18 cellular contexts compared by ENCODE assay signal in the genomic region with DNA sequence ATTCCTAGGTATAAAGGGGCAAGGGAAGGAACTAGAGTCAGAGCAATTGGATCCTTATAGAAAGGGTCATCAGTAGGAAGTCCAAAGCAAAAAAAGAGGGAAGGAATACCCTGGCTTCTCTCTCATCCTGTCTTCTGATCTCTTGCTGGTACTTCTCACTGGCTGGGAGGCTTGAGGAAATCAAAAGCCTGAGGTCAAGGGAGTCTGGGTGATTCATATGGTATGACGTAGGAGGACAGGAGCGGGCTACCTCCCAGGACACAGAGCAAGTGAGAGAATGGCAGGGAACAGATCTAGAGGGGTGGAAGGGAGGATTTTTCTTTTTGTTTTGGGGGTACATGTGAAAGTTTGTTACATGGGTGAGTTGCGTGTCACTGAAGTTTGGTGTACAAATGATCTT.
"Had no signal": no experiment of that assay in that cellular context is flagged by ENCODE, and none has a peak within 500 bp of the region (broad histone marks: within the 10 kb centered on the region; RNA-seq: fewer than 3 reads in every experiment).

No MANE protein-coding gene starts in this region.

- H3K9me3 Mint-ChIP-seq: activated CD4-positive, alpha-beta T cell treated with anti-CD3 and anti-CD28 coated beads, Interleukin-2, amount 10 ng/mL, durations not matched to agents 24 days and 14 days; activated CD8-positive, alpha-beta T cell treated with anti-CD3 and anti-CD28 coated beads for 36 hours; activated naive CD8-positive, alpha-beta T cell treated with anti-CD3 and anti-CD28 coated beads for 36 hours; dendritic cell treated with granulocyte-macrophage colony-stimulating factor and Interleukin-4, amounts not matched to agents 40 ng/mL and 50 ng/mL, for 4 days; natural killer cell; stimulated activated effector memory CD8-positive, alpha-beta T cell treated with anti-CD3 and anti-CD28 coated beads, Interleukin-12 subunit alpha, Interleukin-12 subunit beta, amount 100 ng/mL, for 72 hours had no signal

- H3K36me3 ChIP-seq: pancreas, sigmoid colon, upper lobe of left lung had no signal

- H3K27ac Mint-ChIP-seq: activated CD4-positive, alpha-beta T cell treated with anti-CD3 and anti-CD28 coated beads, Interleukin-2, amount 10 ng/mL, durations not matched to agents 24 days and 14 days; activated CD8-positive, alpha-beta T cell treated with anti-CD3 and anti-CD28 coated beads for 36 hours; activated naive CD8-positive, alpha-beta T cell treated with anti-CD3 and anti-CD28 coated beads for 36 hours; activated T-helper 17 cell treated with anti-CD3 and anti-CD28 coated beads, Interleukin-2, amount 50 U/mL, for 72 hours; dendritic cell treated with granulocyte-macrophage colony-stimulating factor and Interleukin-4, amounts not matched to agents 40 ng/mL and 50 ng/mL, for 4 days; natural killer cell; stimulated activated effector memory CD8-positive, alpha-beta T cell treated with anti-CD3 and anti-CD28 coated beads, Interleukin-12 subunit alpha, Interleukin-12 subunit beta, amount 100 ng/mL, for 72 hours had no signal

- H3K27ac ChIP-seq: pancreas, sigmoid colon, testis, upper lobe of left lung had no signal

- H3K36me3 Mint-ChIP-seq: activated naive CD8-positive, alpha-beta T cell treated with anti-CD3 and anti-CD28 coated beads for 36 hours; natural killer cell; stimulated activated effector memory CD8-positive, alpha-beta T cell treated with anti-CD3 and anti-CD28 coated beads, Interleukin-12 subunit alpha, Interleukin-12 subunit beta, amount 100 ng/mL, for 72 hours had no signal

- H3K4me1 Mint-ChIP-seq: activated CD4-positive, alpha-beta T cell treated with anti-CD3 and anti-CD28 coated beads, Interleukin-2, amount 10 ng/mL, durations not matched to agents 24 days and 14 days; activated naive CD8-positive, alpha-beta T cell treated with anti-CD3 and anti-CD28 coated beads for 36 hours; natural killer cell; stimulated activated effector memory CD8-positive, alpha-beta T cell treated with anti-CD3 and anti-CD28 coated beads, Interleukin-12 subunit alpha, Interleukin-12 subunit beta, amount 100 ng/mL, for 72 hours had no signal

- DNase-seq: activated CD4-positive, alpha-beta T cell treated with anti-CD3 and anti-CD28 coated beads, Interleukin-2, amount 10 ng/mL, durations not matched to agents 24 days and 14 days; activated CD4-positive, CD25-positive, alpha-beta regulatory T cell; activated CD8-positive, alpha-beta T cell treated with anti-CD3 and anti-CD28 coated beads for 36 hours; activated naive CD4-positive, alpha-beta T cell; activated naive CD8-positive, alpha-beta T cell treated with anti-CD3 and anti-CD28 coated beads for 36 hours; activated T-cell treated with anti-CD3 and anti-CD28 coated beads, Interleukin-2, amount 50 U/mL, for 1 hour; effector CD8-positive, alpha-beta T cell; head of caudate nucleus; mesendoderm; natural killer cell; pancreas; sigmoid colon; stimulated activated CD4-positive, alpha-beta T cell treated with anti-CD3 and anti-CD28 coated beads, Interleukin-4, amount 100 ng/mL, for 24 hours; testis; upper lobe of left lung had no signal

- H3K27me3 Mint-ChIP-seq: dendritic cell treated with granulocyte-macrophage colony-stimulating factor and Interleukin-4, amounts not matched to agents 40 ng/mL and 50 ng/mL, for 4 days had no signal

- H3K27me3 ChIP-seq: pancreas, sigmoid colon, testis, upper lobe of left lung had no signal

- ATAC-seq: activated CD8-positive, alpha-beta T cell treated with anti-CD3 and anti-CD28 coated beads for 36 hours; activated T-helper 17 cell treated with anti-CD3 and anti-CD28 coated beads, Interleukin-2, amount 50 U/mL, for 72 hours; natural killer cell; pancreas; stimulated activated effector memory CD8-positive, alpha-beta T cell treated with anti-CD3 and anti-CD28 coated beads, Interleukin-12 subunit alpha, Interleukin-12 subunit beta, amount 100 ng/mL, for 72 hours had no signal

- H3K4me3 Mint-ChIP-seq: activated CD4-positive, alpha-beta T cell treated with anti-CD3 and anti-CD28 coated beads, Interleukin-2, amount 10 ng/mL, durations not matched to agents 24 days and 14 days; activated CD8-positive, alpha-beta T cell treated with anti-CD3 and anti-CD28 coated beads for 36 hours; activated naive CD8-positive, alpha-beta T cell treated with anti-CD3 and anti-CD28 coated beads for 36 hours; activated T-helper 17 cell treated with anti-CD3 and anti-CD28 coated beads, Interleukin-2, amount 50 U/mL, for 72 hours; dendritic cell treated with granulocyte-macrophage colony-stimulating factor and Interleukin-4, amounts not matched to agents 40 ng/mL and 50 ng/mL, for 4 days; natural killer cell; stimulated activated effector memory CD8-positive, alpha-beta T cell treated with anti-CD3 and anti-CD28 coated beads, Interleukin-12 subunit alpha, Interleukin-12 subunit beta, amount 100 ng/mL, for 72 hours had no signal

- H3K4me1 ChIP-seq: pancreas, sigmoid colon, testis, upper lobe of left lung had no signal

- H3K4me3 ChIP-seq: pancreas, sigmoid colon, testis, upper lobe of left lung had no signal

- H3K9me3 ChIP-seq: pancreas, sigmoid colon, testis, upper lobe of left lung had no signal
